In the genomic region with DNA sequence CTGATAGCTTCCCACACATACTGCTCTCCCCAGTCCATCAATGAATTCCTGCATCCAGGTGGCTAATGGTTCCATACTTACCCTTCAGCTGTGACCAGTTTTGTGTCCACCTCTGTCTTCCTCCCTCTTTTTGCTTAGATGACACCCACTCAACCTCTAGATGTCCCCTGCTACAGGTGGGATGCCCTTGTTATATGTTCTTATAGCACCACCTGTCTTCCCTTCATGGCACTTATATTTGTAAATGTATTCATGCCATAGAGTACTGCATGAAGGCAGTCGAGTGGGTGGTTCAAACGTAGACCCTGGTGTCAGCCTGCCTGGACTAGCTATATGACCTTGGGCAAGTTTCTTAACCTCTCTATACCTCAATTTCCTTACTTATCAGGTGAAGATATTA, we compare ENCODE assay signal across 8 cellular contexts. TPM values are rescaled to one million over a fixed set of nuclear protein-coding genes. Genes with fewer than 3 reads are reported as not detected.
A peak's percentile ranks its signal among the peaks of the same experiment; 100 is the strongest.
DNase-seq lines count a peak whose midpoint lies in the region; ATAC-seq and TF ChIP-seq lines count a peak whose summit lies in the region.

No MANE protein-coding gene starts in this region.

- DNase-seq in NCI-H2171 treated with DMSO at 0.1 percent for 48 hours (lab: John Stamatoyannopoulos, UW) (peak; percentile 4), NCI-H2171 (lab: John Stamatoyannopoulos, UW) (no peak), lower lobe of right lung (no peak), Peyer's patch (no peak)
- DNase-seq in activated CD4-positive, alpha-beta T cell treated with anti-CD3 and anti-CD28 coated beads, Interleukin-2, amount 50 U/mL, for 48 hours = no peak
- no peak for DNase-seq in activated naive CD4-positive, alpha-beta T cell treated with Interleukin-2 at 50 U/mL for 16 hours

- H3K4me1 ChIP-seq in lower lobe of right lung = peaks cover 2% of the 10 kb centered on the region
- H3K4me1 ChIP-seq in Peyer's patch = peaks cover 0 to 2% (median 1%) of the 10 kb centered on the region in 4 donors

- H3K9me3 ChIP-seq in lower lobe of right lung (no peaks in the 10 kb centered on the region), Peyer's patch (no peaks in the 10 kb centered on the region)

- intact Hi-C loops in lower lobe of right lung (cut with DNase I) = no loop called here

- H3K27ac ChIP-seq in VCaP (no peak overlapping the region), lower lobe of right lung (no peak overlapping the region), Peyer's patch (no peak overlapping the region)

- H3K27me3 ChIP-seq in lower lobe of right lung (ENCODE audit: low read depth) = no peaks in the 10 kb centered on the region
- no peaks in the 10 kb centered on the region for H3K27me3 ChIP-seq in Peyer's patch

- TF ChIP-seq CTCF in VCaP (conservative IDR thresholded peaks at IDR 0.05) (0 out of 2 replicates have a peak, but pooled peaks have one; percentile 16), lower lobe of right lung (IDR thresholded peaks at IDR 0.05) (peak; percentile 14), Peyer's patch (IDR thresholded peaks at IDR 0.05) (peak in 3 of 6 experiments; percentile 16 to 33 (median 32))

- TF ChIP-seq POLR2A in Peyer's patch (IDR thresholded peaks at IDR 0.05) = no peak

- H3K4me3 ChIP-seq in lower lobe of right lung (no peak overlapping the region), Peyer's patch (no peak overlapping the region)

- H3K36me3 ChIP-seq in lower lobe of right lung (no peaks in the 10 kb centered on the region), Peyer's patch (no peaks in the 10 kb centered on the region)

- ATAC-seq in HG03066 (IDR thresholded peaks at IDR 0.05; ENCODE audit: low read depth, unreplicated experiment) = peak; percentile 88
- no peak for ATAC-seq in lower lobe of right lung

RNA-seq across cellular contexts. Expression of a gene that starts 6.5 kb away (rescaled TPM):
- total RNA-seq in lower lobe of right lung = 12.3 TPM
- 10 to 100 TPM in 2 of 4 donors, 1 to 10 TPM in 2; 7.4 to 19.8 (median 9.4) TPM for total RNA-seq in Peyer's patch
